Comparison of ENCODE assay signal across 32 cellular contexts in genomic region chr1:150456161-150456647, GRCh38. TPM values are rescaled to one million over a fixed set of nuclear protein-coding genes. Genes with fewer than 3 reads are reported as not detected.
"Had no signal": no experiment of that assay in that cellular context is flagged by ENCODE, and none has a peak within 500 bp of the region (broad histone marks: within the 10 kb centered on the region; RNA-seq: fewer than 3 reads in every experiment).

No MANE protein-coding gene starts in this region.

- H3K4me3 Mint-ChIP-seq: activated B cell treated with CpG ODN at 0.5 μM for 24 hours; activated CD8-positive, alpha-beta T cell treated with anti-CD3 and anti-CD28 coated beads for 36 hours; activated naive CD4-positive, alpha-beta T cell treated with anti-CD3 and anti-CD28 coated beads, Interleukin-2, amount 10 ng/mL, durations not matched to agents 7 days and 5 days; central memory CD8-positive, alpha-beta T cell; dendritic cell treated with granulocyte-macrophage colony-stimulating factor and Interleukin-4, amounts not matched to agents 40 ng/mL and 50 ng/mL, for 4 days; endodermal cell; T-helper 17 cell; T-helper 2 cell treated with Interferon-gamma antibody and Interleukin-4, amounts not matched to agents 5 μg/mL and 100 μg/mL, for 36 hours had no signal

- H3K36me3 Mint-ChIP-seq: activated naive CD4-positive, alpha-beta T cell treated with anti-CD3 and anti-CD28 coated beads, Interleukin-2, amount 50 U/mL, for 72 hours had no signal

- H3K4me1 Mint-ChIP-seq: activated B cell treated with CpG ODN at 0.5 μM for 24 hours, endodermal cell, T-helper 17 cell had no signal

- H3K27me3 Mint-ChIP-seq: activated B cell treated with CpG ODN at 0.5 μM for 24 hours; activated CD8-positive, alpha-beta T cell treated with anti-CD3 and anti-CD28 coated beads for 36 hours; activated naive CD4-positive, alpha-beta T cell treated with anti-CD3 and anti-CD28 coated beads, Interleukin-2, amount 10 ng/mL, durations not matched to agents 7 days and 5 days; central memory CD8-positive, alpha-beta T cell; dendritic cell treated with granulocyte-macrophage colony-stimulating factor and Interleukin-4, amounts not matched to agents 40 ng/mL and 50 ng/mL, for 4 days; T-helper 17 cell had no signal

- H3K27ac Mint-ChIP-seq: activated B cell treated with CpG ODN at 0.5 μM for 24 hours; activated CD8-positive, alpha-beta T cell treated with anti-CD3 and anti-CD28 coated beads for 36 hours; activated naive CD4-positive, alpha-beta T cell treated with anti-CD3 and anti-CD28 coated beads, Interleukin-2, amount 10 ng/mL, durations not matched to agents 7 days and 5 days; dendritic cell treated with granulocyte-macrophage colony-stimulating factor and Interleukin-4, amounts not matched to agents 40 ng/mL and 50 ng/mL, for 4 days; endodermal cell; T-helper 2 cell treated with Interferon-gamma antibody and Interleukin-4, amounts not matched to agents 5 μg/mL and 100 μg/mL, for 36 hours had no signal

- ATAC-seq: activated CD4-positive, CD25-positive, alpha-beta regulatory T cell treated with anti-CD3 and anti-CD28 coated beads, Interleukin-2, amount 50 U/mL, for 24 hours; activated CD8-positive, alpha-beta T cell treated with anti-CD3 and anti-CD28 coated beads for 36 hours; activated naive CD4-positive, alpha-beta T cell treated with anti-CD3 and anti-CD28 coated beads, Interleukin-2, amount 50 U/mL, for 72 hours; esophagus mucosa; heart left ventricle; T-helper 17 cell had no signal

- H3K9me3 Mint-ChIP-seq: activated B cell treated with CpG ODN at 0.5 μM for 24 hours; activated CD8-positive, alpha-beta T cell treated with anti-CD3 and anti-CD28 coated beads for 36 hours; activated naive CD4-positive, alpha-beta T cell treated with anti-CD3 and anti-CD28 coated beads, Interleukin-2, amount 10 ng/mL, durations not matched to agents 7 days and 5 days; activated naive CD4-positive, alpha-beta T cell treated with anti-CD3 and anti-CD28 coated beads, Interleukin-2, amount 50 U/mL, for 72 hours; central memory CD8-positive, alpha-beta T cell; dendritic cell treated with granulocyte-macrophage colony-stimulating factor and Interleukin-4, amounts not matched to agents 40 ng/mL and 50 ng/mL, for 4 days; endodermal cell; T-helper 2 cell treated with Interferon-gamma antibody and Interleukin-4, amounts not matched to agents 5 μg/mL and 100 μg/mL, for 36 hours had no signal

- DNase-seq: activated B cell treated with CpG ODN at 0.5 μM for 24 hours; activated CD4-positive, alpha-beta T cell treated with anti-CD3 and anti-CD28 coated beads for 48 hours; activated CD4-positive, alpha-beta T cell treated with anti-CD3 and anti-CD28 coated beads, Interleukin-2, amount 50 U/mL, for 1 hour; activated CD4-positive, alpha-beta T cell treated with anti-CD3 and anti-CD28 coated beads, Interleukin-2, amount 50 U/mL, for 48 hours; activated CD8-positive, alpha-beta memory T cell treated with anti-CD3 and anti-CD28 coated beads for 24 hours; activated CD8-positive, alpha-beta T cell treated with anti-CD3 and anti-CD28 coated beads for 36 hours; activated gamma-delta T cell; activated naive CD4-positive, alpha-beta T cell; activated naive CD4-positive, alpha-beta T cell treated with anti-CD3 and anti-CD28 coated beads, Interleukin-2, amount 10 ng/mL, durations not matched to agents 7 days and 5 days; activated T-cell treated with anti-CD3 and anti-CD28 coated beads, Interleukin-2, amount 50 U/mL, for 48 hours; amniotic stem cell; anterior cingulate cortex; brain microvascular endothelial cell; dorsolateral prefrontal cortex; effector memory CD4-positive, alpha-beta T cell; endodermal cell; foreskin fibroblast; glutamatergic neuron; heart left ventricle; SW 1271; T-helper 1 cell; T-helper 17 cell; T1000; WERI-Rb-1 had no signal

RNA-seq across cellular contexts. Expression of gene FALEC, which starts 59.3 kb away (rescaled TPM):
- total RNA-seq: activated CD8-positive, alpha-beta T cell treated with anti-CD3 and anti-CD28 coated beads for 36 hours; bronchial epithelial cell; epithelial cell of proximal tubule had no signal
